In genomic region chr14:35213869-35214387, GRCh38 we compare ENCODE assay signal across 8 cellular contexts.
A peak's percentile ranks its signal among the peaks of the same experiment; 100 is the strongest.
DNase-seq lines count a peak whose midpoint lies in the region; ATAC-seq and TF ChIP-seq lines count a peak whose summit lies in the region.

No MANE protein-coding gene starts in this region.

- H3K27me3 ChIP-seq in tibial artery: no peaks in the 10 kb centered on the region

- H3K4me3 ChIP-seq in fibroblast of mammary gland (ENCODE audit: control insufficient read depth, low read depth, low read length): no peak overlapping the region
- no peak overlapping the region for H3K4me3 ChIP-seq in tibial artery

- no peak for DNase-seq in activated CD8-positive, alpha-beta T cell treated with anti-CD3 and anti-CD28 coated beads for 36 hours
- no peak for DNase-seq in activated CD8-positive, alpha-beta T cell treated with anti-CD3 and anti-CD28 coated beads, Interleukin-2, amount 10 ng/mL, durations not matched to agents 7 days and 5 days
- peak; percentile 32 for DNase-seq in RKO (ENCODE audit: low spot score)
- DNase-seq in fibroblast of mammary gland (ENCODE audit: low read depth): peak; percentile 65
- DNase-seq in tibial artery: no peak
- no peak for DNase-seq in cerebellar cortex (ENCODE audit: low spot score)

- H3K27ac ChIP-seq in tibial artery: peak overlapping the region; percentile 5

- intact Hi-C loops in activated CD8-positive, alpha-beta T cell treated with anti-CD3 and anti-CD28 coated beads for 36 hours (cut with micrococcal nuclease): no loop called here
- intact Hi-C loops in tibial artery (cut with DNase I; ENCODE audit: low total_unique reads): loop anchor here (5.0 kb wide), 1 partner anchor 193 kb away; no protein-coding TSS in a partner anchor

- H3K4me1 Mint-ChIP-seq in activated CD8-positive, alpha-beta T cell treated with anti-CD3 and anti-CD28 coated beads for 36 hours (ENCODE audit: low read depth): peaks cover 13% of the 10 kb centered on the region
- peaks cover 14% of the 10 kb centered on the region for H3K4me1 Mint-ChIP-seq in activated CD8-positive, alpha-beta T cell treated with anti-CD3 and anti-CD28 coated beads, Interleukin-2, amount 10 ng/mL, durations not matched to agents 7 days and 5 days (ENCODE audit: low read depth)

- CTCF ChIA-PET in activated CD8-positive, alpha-beta T cell treated with anti-CD3 and anti-CD28 coated beads for 36 hours (lab: Charles Lee): interaction anchor here (1.5 to 1.6 kb wide), 2 partner anchors 73 to 203 kb away, joined by 5 to 11 read pairs; no protein-coding TSS in a partner anchor
- CTCF ChIA-PET in activated CD8-positive, alpha-beta T cell treated with anti-CD3 and anti-CD28 coated beads, Interleukin-2, amount 10 ng/mL, durations not matched to agents 7 days and 5 days (lab: Charles Lee): interaction anchor here (1.0 to 2.8 kb wide), 8 partner anchors 10 to 202 kb away, joined by 3 to 18 read pairs (median 9); no protein-coding TSS in a partner anchor

- H3K4me3 Mint-ChIP-seq in activated CD8-positive, alpha-beta T cell treated with anti-CD3 and anti-CD28 coated beads for 36 hours: no peak overlapping the region
- H3K4me3 Mint-ChIP-seq in activated CD8-positive, alpha-beta T cell treated with anti-CD3 and anti-CD28 coated beads, Interleukin-2, amount 10 ng/mL, durations not matched to agents 7 days and 5 days: no peak overlapping the region

- H3K9me3 Mint-ChIP-seq in activated CD8-positive, alpha-beta T cell treated with anti-CD3 and anti-CD28 coated beads for 36 hours: no peaks in the 10 kb centered on the region
- H3K9me3 Mint-ChIP-seq in activated CD8-positive, alpha-beta T cell treated with anti-CD3 and anti-CD28 coated beads, Interleukin-2, amount 10 ng/mL, durations not matched to agents 7 days and 5 days (ENCODE audit: insufficient read depth): no peaks in the 10 kb centered on the region

- ATAC-seq in activated CD8-positive, alpha-beta T cell treated with anti-CD3 and anti-CD28 coated beads for 36 hours: no peak
- no peak for ATAC-seq in activated CD8-positive, alpha-beta T cell treated with anti-CD3 and anti-CD28 coated beads, Interleukin-2, amount 10 ng/mL, durations not matched to agents 7 days and 5 days
- no peak for ATAC-seq in HG03469 (IDR thresholded peaks at IDR 0.05; ENCODE audit: unreplicated experiment)
- ATAC-seq in GM19023 (IDR thresholded peaks at IDR 0.05; ENCODE audit: unreplicated experiment): no peak

- no peak for TF ChIP-seq CTCF in activated CD8-positive, alpha-beta T cell treated with anti-CD3 and anti-CD28 coated beads for 36 hours (IDR thresholded peaks at IDR 0.05)
- TF ChIP-seq CTCF in fibroblast of mammary gland (conservative IDR thresholded peaks at IDR 0.05; ENCODE audit: control insufficient read depth, insufficient read depth, low read depth, low read length): no peak
- TF ChIP-seq CTCF in tibial artery (IDR thresholded peaks at IDR 0.05): no peak

- no peaks in the 10 kb centered on the region for H3K9me3 ChIP-seq in tibial artery

- H3K4me1 ChIP-seq in tibial artery: peaks cover 0 to 11% (median 1%) of the 10 kb centered on the region in 4 donors

- H3K27me3 Mint-ChIP-seq in activated CD8-positive, alpha-beta T cell treated with anti-CD3 and anti-CD28 coated beads for 36 hours: no peaks in the 10 kb centered on the region
- H3K27me3 Mint-ChIP-seq in activated CD8-positive, alpha-beta T cell treated with anti-CD3 and anti-CD28 coated beads, Interleukin-2, amount 10 ng/mL, durations not matched to agents 7 days and 5 days (ENCODE audit: low read depth): no peaks in the 10 kb centered on the region

- no peaks in the 10 kb centered on the region for H3K36me3 ChIP-seq in tibial artery

- peak overlapping the region; percentile 5 for H3K27ac Mint-ChIP-seq in activated CD8-positive, alpha-beta T cell treated with anti-CD3 and anti-CD28 coated beads for 36 hours
- H3K27ac Mint-ChIP-seq in activated CD8-positive, alpha-beta T cell treated with anti-CD3 and anti-CD28 coated beads, Interleukin-2, amount 10 ng/mL, durations not matched to agents 7 days and 5 days: no peak overlapping the region

- peaks cover 2% of the 10 kb centered on the region for H3K36me3 Mint-ChIP-seq in activated CD8-positive, alpha-beta T cell treated with anti-CD3 and anti-CD28 coated beads for 36 hours (ENCODE audit: low read depth)
- H3K36me3 Mint-ChIP-seq in activated CD8-positive, alpha-beta T cell treated with anti-CD3 and anti-CD28 coated beads, Interleukin-2, amount 10 ng/mL, durations not matched to agents 7 days and 5 days (ENCODE audit: low read depth): peaks cover 5% of the 10 kb centered on the region

- POLR2A ChIA-PET in activated CD8-positive, alpha-beta T cell treated with anti-CD3 and anti-CD28 coated beads for 36 hours (lab: Charles Lee): interaction anchor here (1.1 kb wide), 1 partner anchor 11 kb away, joined by 3 read pairs; no protein-coding TSS in a partner anchor
- POLR2A ChIA-PET in activated CD8-positive, alpha-beta T cell treated with anti-CD3 and anti-CD28 coated beads, Interleukin-2, amount 10 ng/mL, durations not matched to agents 7 days and 5 days (lab: Charles Lee): interaction anchor here (0.7 kb wide), 1 partner anchor 10 kb away, joined by 3 read pairs; no protein-coding TSS in a partner anchor

Comparison
In these comparisons a context has a peak if more than half of its experiments do, and no peak if none do; other contexts are left out.
1. DNase-seq: peak in RKO (single experiment) and fibroblast of mammary gland (single experiment); none in activated CD8-positive, alpha-beta T cell treated with anti-CD3 and anti-CD28 coated beads for 36 hours (single experiment), activated CD8-positive, alpha-beta T cell treated with anti-CD3 and anti-CD28 coated beads, Interleukin-2, amount 10 ng/mL, durations not matched to agents 7 days and 5 days (single experiment), tibial artery (0 of 2) and cerebellar cortex (single experiment).